Comparison of ENCODE assay signal across 1 cellular context in the genomic region with DNA sequence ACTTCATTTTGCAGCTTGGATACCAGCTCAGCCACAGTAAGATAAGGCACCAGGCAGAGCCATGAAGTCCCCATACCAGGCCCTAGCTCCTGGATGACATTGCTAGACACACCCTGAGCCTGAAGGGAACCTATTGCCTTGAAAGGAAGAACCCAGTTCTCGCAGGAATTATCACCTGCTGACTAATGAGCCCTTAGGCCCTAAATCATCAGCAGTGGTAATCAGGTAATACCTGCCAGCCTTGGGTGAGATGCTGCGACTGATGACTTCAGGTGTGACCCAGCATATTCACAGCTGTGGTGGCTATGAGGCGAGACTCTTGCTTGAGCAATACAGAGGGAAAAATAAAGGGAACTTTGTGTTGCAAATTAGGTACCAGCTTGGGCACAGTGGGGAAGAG.
TF ChIP-seq lines count a peak whose summit lies in the region.

No MANE protein-coding gene starts in this region.

TF ChIP-seq in WTC11, 78 proteins besides CTCF, POLR2A, EP300 and RAD21 (continued from another document):
- TF ChIP-seq ZNF532 (CRISPR knock-in tag; IDR thresholded peaks at IDR 0.05; ENCODE audit: borderline replicate concordance) (no peak), PREB (CRISPR knock-in tag; IDR thresholded peaks at IDR 0.05; ENCODE audit: borderline replicate concordance) (no peak), ZBTB21 (CRISPR knock-in tag; IDR thresholded peaks at IDR 0.05; ENCODE audit: borderline replicate concordance) (no peak), NFATC4 (CRISPR knock-in tag; IDR thresholded peaks at IDR 0.05) (no peak), PRDM15 (CRISPR knock-in tag; IDR thresholded peaks at IDR 0.05) (no peak), USF1 (CRISPR knock-in tag; IDR thresholded peaks at IDR 0.05) (no peak), SMAD4 (CRISPR knock-in tag; IDR thresholded peaks at IDR 0.05) (no peak)
- TF ChIP-seq, protein P1, sequence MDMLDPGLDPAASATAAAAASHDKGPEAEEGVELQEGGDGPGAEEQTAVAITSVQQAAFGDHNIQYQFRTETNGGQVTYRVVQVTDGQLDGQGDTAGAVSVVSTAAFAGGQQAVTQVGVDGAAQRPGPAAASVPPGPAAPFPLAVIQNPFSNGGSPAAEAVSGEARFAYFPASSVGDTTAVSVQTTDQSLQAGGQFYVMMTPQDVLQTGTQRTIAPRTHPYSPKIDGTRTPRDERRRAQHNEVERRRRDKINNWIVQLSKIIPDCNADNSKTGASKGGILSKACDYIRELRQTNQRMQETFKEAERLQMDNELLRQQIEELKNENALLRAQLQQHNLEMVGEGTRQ (CRISPR knock-in tag; IDR thresholded peaks at IDR 0.05), result no peak
- TF ChIP-seq, protein P2, sequence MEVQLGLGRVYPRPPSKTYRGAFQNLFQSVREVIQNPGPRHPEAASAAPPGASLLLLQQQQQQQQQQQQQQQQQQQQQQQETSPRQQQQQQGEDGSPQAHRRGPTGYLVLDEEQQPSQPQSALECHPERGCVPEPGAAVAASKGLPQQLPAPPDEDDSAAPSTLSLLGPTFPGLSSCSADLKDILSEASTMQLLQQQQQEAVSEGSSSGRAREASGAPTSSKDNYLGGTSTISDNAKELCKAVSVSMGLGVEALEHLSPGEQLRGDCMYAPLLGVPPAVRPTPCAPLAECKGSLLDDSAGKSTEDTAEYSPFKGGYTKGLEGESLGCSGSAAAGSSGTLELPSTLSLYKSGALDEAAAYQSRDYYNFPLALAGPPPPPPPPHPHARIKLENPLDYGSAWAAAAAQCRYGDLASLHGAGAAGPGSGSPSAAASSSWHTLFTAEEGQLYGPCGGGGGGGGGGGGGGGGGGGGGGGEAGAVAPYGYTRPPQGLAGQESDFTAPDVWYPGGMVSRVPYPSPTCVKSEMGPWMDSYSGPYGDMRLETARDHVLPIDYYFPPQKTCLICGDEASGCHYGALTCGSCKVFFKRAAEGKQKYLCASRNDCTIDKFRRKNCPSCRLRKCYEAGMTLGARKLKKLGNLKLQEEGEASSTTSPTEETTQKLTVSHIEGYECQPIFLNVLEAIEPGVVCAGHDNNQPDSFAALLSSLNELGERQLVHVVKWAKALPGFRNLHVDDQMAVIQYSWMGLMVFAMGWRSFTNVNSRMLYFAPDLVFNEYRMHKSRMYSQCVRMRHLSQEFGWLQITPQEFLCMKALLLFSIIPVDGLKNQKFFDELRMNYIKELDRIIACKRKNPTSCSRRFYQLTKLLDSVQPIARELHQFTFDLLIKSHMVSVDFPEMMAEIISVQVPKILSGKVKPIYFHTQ (CRISPR knock-in tag; IDR thresholded peaks at IDR 0.05), result no peak
- TF ChIP-seq, protein P3, sequence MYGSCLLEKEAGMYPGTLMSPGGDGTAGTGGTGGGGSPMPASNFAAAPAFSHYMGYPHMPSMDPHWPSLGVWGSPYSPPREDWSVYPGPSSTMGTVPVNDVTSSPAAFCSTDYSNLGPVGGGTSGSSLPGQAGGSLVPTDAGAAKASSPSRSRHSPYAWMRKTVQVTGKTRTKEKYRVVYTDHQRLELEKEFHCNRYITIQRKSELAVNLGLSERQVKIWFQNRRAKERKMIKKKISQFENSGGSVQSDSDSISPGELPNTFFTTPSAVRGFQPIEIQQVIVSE (CRISPR knock-in tag; IDR thresholded peaks at IDR 0.05; ENCODE audit: borderline replicate concordance), result no peak
- TF ChIP-seq, protein P4, sequence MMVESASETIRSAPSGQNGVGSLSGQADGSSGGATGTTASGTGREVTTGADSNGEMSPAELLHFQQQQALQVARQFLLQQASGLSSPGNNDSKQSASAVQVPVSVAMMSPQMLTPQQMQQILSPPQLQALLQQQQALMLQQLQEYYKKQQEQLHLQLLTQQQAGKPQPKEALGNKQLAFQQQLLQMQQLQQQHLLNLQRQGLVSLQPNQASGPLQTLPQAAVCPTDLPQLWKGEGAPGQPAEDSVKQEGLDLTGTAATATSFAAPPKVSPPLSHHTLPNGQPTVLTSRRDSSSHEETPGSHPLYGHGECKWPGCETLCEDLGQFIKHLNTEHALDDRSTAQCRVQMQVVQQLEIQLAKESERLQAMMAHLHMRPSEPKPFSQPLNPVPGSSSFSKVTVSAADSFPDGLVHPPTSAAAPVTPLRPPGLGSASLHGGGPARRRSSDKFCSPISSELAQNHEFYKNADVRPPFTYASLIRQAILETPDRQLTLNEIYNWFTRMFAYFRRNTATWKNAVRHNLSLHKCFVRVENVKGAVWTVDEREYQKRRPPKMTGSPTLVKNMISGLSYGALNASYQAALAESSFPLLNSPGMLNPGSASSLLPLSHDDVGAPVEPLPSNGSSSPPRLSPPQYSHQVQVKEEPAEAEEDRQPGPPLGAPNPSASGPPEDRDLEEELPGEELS (CRISPR knock-in tag; IDR thresholded peaks at IDR 0.05), result no peak
